Comparison of ENCODE assay signal across 33 cellular contexts in genomic region chr2:224276251-224276650, GRCh38.
DNase-seq lines count a peak whose midpoint lies in the region; ATAC-seq, FAIRE-seq and TF ChIP-seq lines count a peak whose summit lies in the region.
"Had no signal": no experiment of that assay in that cellular context is flagged by ENCODE, and none has a peak within 500 bp of the region (broad histone marks: within the 10 kb centered on the region; RNA-seq: fewer than 3 reads in every experiment).

No MANE protein-coding gene starts in this region.

- no peak for TF ChIP-seq RAD21 in HepG2 (CRISPR knock-in tag; IDR thresholded peaks at IDR 0.05)
- TF ChIP-seq RAD21 in IMR-90 (IDR thresholded peaks at IDR 0.05; ENCODE audit: low read length): no peak

- H3K79me1 ChIP-seq in IMR-90 (ENCODE audit: low read depth in 1 of 2, low read length in 2 of 2): no peaks in the 10 kb centered on the region

- no peak overlapping the region for H3K4me2 ChIP-seq in HepG2 (ENCODE audit: low read depth, low read length)
- no peak overlapping the region for H3K4me2 ChIP-seq in IMR-90 (ENCODE audit: low read depth, low read length)
- H3K4me2 ChIP-seq: A549; BLaER1; BLaER1 treated with 17β-estradiol and CSF1 and Interleukin-3, amounts not matched to agents 10 nM and 100 nM had no signal

- H4K20me1 ChIP-seq in HepG2 (ENCODE audit: insufficient read depth, low read length): no peaks in the 10 kb centered on the region
- H4K20me1 ChIP-seq in IMR-90 (ENCODE audit: insufficient read depth, low read length): no peaks in the 10 kb centered on the region
- H4K20me1 ChIP-seq: BLaER1; BLaER1 treated with 17β-estradiol and CSF1 and Interleukin-3, amounts not matched to agents 10 nM and 100 nM had no signal

- H2BK20ac ChIP-seq in IMR-90 (ENCODE audit: low read depth, low read length): no peak overlapping the region

- no peak overlapping the region for H3K4me3 ChIP-seq in HepG2 (replicated peaks in 1 of 3; ENCODE audit: insufficient read depth in 1 of 3, low read depth in 2 of 3, low read length in 3 of 3)
- no peak overlapping the region for H3K4me3 ChIP-seq in right lobe of liver
- H3K4me3 ChIP-seq in IMR-90 (ENCODE audit: insufficient read depth, low read depth, low read length): no peak overlapping the region
- H3K4me3 ChIP-seq: A549; BLaER1; BLaER1 treated with 17β-estradiol and CSF1 and Interleukin-3, amounts not matched to agents 10 nM and 100 nM had no signal

- TF ChIP-seq POLR2A in HepG2 (IDR thresholded peaks at IDR 0.05; ENCODE audit: insufficient read depth in 1 of 2, low read depth in 2 of 2, low read length in 2 of 2) (no peak), right lobe of liver (IDR thresholded peaks at IDR 0.05) (no peak), IMR-90 (IDR thresholded peaks at IDR 0.05; ENCODE audit: low read depth, low read length) (no peak)

- no peaks in the 10 kb centered on the region for H3K79me2 ChIP-seq in HepG2 (ENCODE audit: insufficient read depth, low read length)

- no peaks in the 10 kb centered on the region for H3K9me3 Mint-ChIP-seq in activated naive CD4-positive, alpha-beta T cell treated with anti-CD3 and anti-CD28 coated beads, Interleukin-2, amount 50 U/mL, for 72 hours
- H3K9me3 Mint-ChIP-seq: CD14-positive monocyte; CD4-positive, alpha-beta memory T cell; CD4-positive, alpha-beta T cell; CD4-positive, CD25-positive, alpha-beta regulatory T cell; CD8-positive, alpha-beta memory T cell; CD8-positive, alpha-beta T cell had no signal

- no peak for TF ChIP-seq CTCF in HepG2 (CRISPR knock-in tag; IDR thresholded peaks at IDR 0.05)
- TF ChIP-seq CTCF in right lobe of liver (IDR thresholded peaks at IDR 0.05): no peak
- no peak for TF ChIP-seq CTCF in IMR-90 (conservative IDR thresholded peaks at IDR 0.05; ENCODE audit: low read depth, low read length)

- no peak overlapping the region for H3K56ac ChIP-seq in IMR-90 (ENCODE audit: extremely low read depth, insufficient read depth, low read length)

- no peak overlapping the region for H2BK15ac ChIP-seq in IMR-90 (ENCODE audit: low read depth, low read length)

- TF ChIP-seq EP300 in HepG2 (IDR thresholded peaks at IDR 0.05; ENCODE audit: low read depth in 2 of 2, low read length in 2 of 2) (no peak), HepG2 (CRISPR knock-in tag; IDR thresholded peaks at IDR 0.05; ENCODE audit: borderline replicate concordance) (no peak)

- H2BK120ac ChIP-seq in IMR-90 (ENCODE audit: low read depth, low read length): no peak overlapping the region

- no peak for FAIRE-seq in HepG2 (lab: Jason Lieb, UNC)
- FAIRE-seq: A204.1, A549, D721Med had no signal

- no peak overlapping the region for H4K5ac ChIP-seq in IMR-90 (ENCODE audit: low read depth, low read length)

- no peak overlapping the region for H3K27ac Mint-ChIP-seq in activated naive CD4-positive, alpha-beta T cell treated with anti-CD3 and anti-CD28 coated beads, Interleukin-2, amount 50 U/mL, for 72 hours
- H3K27ac Mint-ChIP-seq: B cell; CD14-positive monocyte; CD4-positive, alpha-beta memory T cell; CD4-positive, alpha-beta T cell; CD4-positive, CD25-positive, alpha-beta regulatory T cell; CD8-positive, alpha-beta memory T cell; CD8-positive, alpha-beta T cell had no signal

- no peak overlapping the region for H3K18ac ChIP-seq in IMR-90 (ENCODE audit: low read depth, low read length)

- H3K27me3 ChIP-seq in HepG2 (ENCODE audit: control insufficient read depth in 1 of 2, insufficient read depth in 2 of 2, low read length in 2 of 2) (no peaks in the 10 kb centered on the region), right lobe of liver (no peaks in the 10 kb centered on the region), IMR-90 (ENCODE audit: control insufficient read depth, insufficient read depth, low read length) (peaks cover 2% of the 10 kb centered on the region; the same call in 1 of the 2 replicates)
- H3K27me3 ChIP-seq: BLaER1; BLaER1 treated with 17β-estradiol and CSF1 and Interleukin-3, amounts not matched to agents 10 nM and 100 nM had no signal

- H2AFZ ChIP-seq in HepG2 (ENCODE audit: low read length) (no peak overlapping the region), IMR-90 (replicated peaks; ENCODE audit: low read length, poor library complexity) (no peak overlapping the region)

- H3K36me3 Mint-ChIP-seq in activated naive CD4-positive, alpha-beta T cell treated with anti-CD3 and anti-CD28 coated beads, Interleukin-2, amount 50 U/mL, for 72 hours: no peaks in the 10 kb centered on the region
- H3K36me3 Mint-ChIP-seq: CD14-positive monocyte; CD4-positive, alpha-beta memory T cell; CD4-positive, CD25-positive, alpha-beta regulatory T cell; CD8-positive, alpha-beta memory T cell; CD8-positive, alpha-beta T cell had no signal

- no peak overlapping the region for H2BK5ac ChIP-seq in IMR-90 (ENCODE audit: low read depth, low read length, poor library complexity, severe bottlenecking)

- H3K14ac ChIP-seq in IMR-90 (replicated peaks; ENCODE audit: low read depth, low read length): no peak overlapping the region

- no peak overlapping the region for H3K23ac ChIP-seq in IMR-90 (ENCODE audit: low read depth, low read length)

- DNase-seq in HepG2 (ENCODE audit: low spot score): no peak
- no peak for DNase-seq in right lobe of liver
- no peak for DNase-seq in IMR-90
- DNase-seq in activated naive CD4-positive, alpha-beta T cell treated with anti-CD3 and anti-CD28 coated beads, Interleukin-2, amount 50 U/mL, for 72 hours (ENCODE audit: low spot score in 2 of 2): no peak
- DNase-seq: 8988T; ACHN; AML-193; BE2C; C1 segment of cervical spinal cord; Caco-2; Calu3; CD4-positive, alpha-beta memory T cell; CD4-positive, alpha-beta T cell; CD4-positive, CD25-positive, alpha-beta regulatory T cell; CD8-positive, alpha-beta memory T cell; CD8-positive, alpha-beta T cell; COR-L47; DMS 273 treated with DMSO at 0.1 percent for 48 hours; DMS153; DMS53; DMS79; DMS79 treated with DMSO at 0.1 percent for 48 hours; DND-41; EL had no signal

- H4K91ac ChIP-seq in IMR-90 (ENCODE audit: insufficient read depth, low read depth, low read length): no peak overlapping the region

- no peak overlapping the region for H3K27ac ChIP-seq in HepG2 (ENCODE audit: extremely low read length, insufficient read depth, low read length)
- H3K27ac ChIP-seq in right lobe of liver: no peak overlapping the region
- no peak overlapping the region for H3K27ac ChIP-seq in IMR-90 (ENCODE audit: insufficient read depth, low read length)
- H3K27ac ChIP-seq: 22Rv1; A549; BLaER1; BLaER1 treated with 17β-estradiol and CSF1 and Interleukin-3, amounts not matched to agents 10 nM and 100 nM; C4-2B had no signal

- H3K9ac ChIP-seq in HepG2 (ENCODE audit: insufficient read depth, low read depth, low read length) (no peak overlapping the region), IMR-90 (ENCODE audit: low read depth, low read length) (no peak overlapping the region)
- H3K9ac ChIP-seq: BLaER1; BLaER1 treated with 17β-estradiol and CSF1 and Interleukin-3, amounts not matched to agents 10 nM and 100 nM had no signal

- BruUV-seq in HepG2 (replicated peaks; lab: Mats Ljungman, UMichigan) (no TSS peak), IMR-90 (replicated peaks; lab: Mats Ljungman, UMichigan) (no TSS peak)

- intact Hi-C loops in HepG2 (cut with micrococcal nuclease; ENCODE audit: unreplicated experiment): loop anchor here (10.0 kb wide), 1 partner anchor 101 kb away; no protein-coding TSS in a partner anchor
- intact Hi-C loops in right lobe of liver (cut with DNase I): no loop called here
- intact Hi-C loops in IMR-90 (cut with micrococcal nuclease): loop anchor here (5.0 kb wide), 1 partner anchor 134 kb away; no protein-coding TSS in a partner anchor

- H2AK5ac ChIP-seq in IMR-90 (ENCODE audit: low read depth, low read length): 0 out of 2 replicates have a peak overlapping the region, but pooled peaks have one; percentile 5

- CTCF ChIA-PET in HepG2 (lab: Yijun Ruan, JAX; ENCODE audit: low intra/inter-chr PET ratio, low total read pairs) (no interaction called here), IMR-90 (lab: Yijun Ruan, JAX) (no interaction called here)

- peaks cover 23% of the 10 kb centered on the region for H3K4me1 ChIP-seq in HepG2 (ENCODE audit: insufficient read depth, low read length)
- H3K4me1 ChIP-seq in right lobe of liver: peaks cover 0 to 20% (median 3%) of the 10 kb centered on the region in 4 donors
- H3K4me1 ChIP-seq in IMR-90 (ENCODE audit: control insufficient read depth, insufficient read depth, low read length): no peaks in the 10 kb centered on the region
- H3K4me1 ChIP-seq: BE2C; BLaER1; BLaER1 treated with 17β-estradiol and CSF1 and Interleukin-3, amounts not matched to agents 10 nM and 100 nM had no signal

- POLR2A ChIA-PET in HepG2 (lab: Yijun Ruan, JAX) (no interaction called here), IMR-90 (lab: Charles Lee; ENCODE audit: unreplicated experiment) (no interaction called here)

- no peak for ATAC-seq in HepG2
- no peak for ATAC-seq in right lobe of liver
- no peak for ATAC-seq in IMR-90 (ENCODE audit: low read depth)
- ATAC-seq in activated naive CD4-positive, alpha-beta T cell treated with anti-CD3 and anti-CD28 coated beads, Interleukin-2, amount 50 U/mL, for 72 hours: no peak
- ATAC-seq: A549; CD8-positive, alpha-beta T cell had no signal

- no peaks in the 10 kb centered on the region for H3K36me3 ChIP-seq in HepG2 (replicated peaks in 1 of 2; ENCODE audit: control insufficient read depth in 1 of 2, insufficient read depth in 2 of 2, low read length in 2 of 2)
- no peaks in the 10 kb centered on the region for H3K36me3 ChIP-seq in right lobe of liver
- H3K36me3 ChIP-seq in IMR-90 (ENCODE audit: control insufficient read depth, insufficient read depth, low read length): no peaks in the 10 kb centered on the region
- H3K36me3 ChIP-seq: BE2C; BLaER1; BLaER1 treated with 17β-estradiol and CSF1 and Interleukin-3, amounts not matched to agents 10 nM and 100 nM had no signal

- H2AK9ac ChIP-seq in IMR-90 (replicated peaks; ENCODE audit: low read depth, low read length, poor library complexity): no peak overlapping the region

- H3K4ac ChIP-seq in IMR-90 (ENCODE audit: low read depth, low read length): no peak overlapping the region

- H3K9me3 ChIP-seq in HepG2 (ENCODE audit: low read length): no peaks in the 10 kb centered on the region
- H3K9me3 ChIP-seq in right lobe of liver: no peaks in the 10 kb centered on the region
- no peaks in the 10 kb centered on the region for H3K9me3 ChIP-seq in IMR-90 (ENCODE audit: control insufficient read depth, insufficient read depth, low read length)
- H3K9me3 ChIP-seq: A549; BE2C; BLaER1; BLaER1 treated with 17β-estradiol and CSF1 and Interleukin-3, amounts not matched to agents 10 nM and 100 nM; Caco-2 had no signal

- 0 out of 2 replicates have a peak, but pooled peaks cover 4% of the 10 kb centered on the region for H3K9me1 ChIP-seq in IMR-90 (ENCODE audit: insufficient read depth, low read length)

- dilution Hi-C loops in IMR-90 (cut with HindIII; ENCODE audit: low sequenced_read_pairs, unreplicated experiment): no loop called here

- H4K8ac ChIP-seq in IMR-90 (ENCODE audit: low read depth in 2 of 2, low read length in 2 of 2): no peak overlapping the region

- in situ Hi-C loops in HepG2 (cut with HindIII; ENCODE audit: extremely low pct_ligation_motif_present, low pct_unique_long_range_greater_than_20kb) (no loop called here), IMR-90 (cut with MboI; ENCODE audit: low sequenced_read_pairs) (no loop called here)

TF ChIP-seq in IMR-90, 13 proteins besides CTCF, POLR2A, EP300 and RAD21:
- no peak for TF ChIP-seq MAZ (IDR thresholded peaks at IDR 0.05; ENCODE audit: borderline replicate concordance, low read depth, low read length)
- no peak for TF ChIP-seq NFE2L2 (IDR thresholded peaks at IDR 0.05; ENCODE audit: low read depth, low read length)

Comparison
In these comparisons a context has a peak if more than half of its experiments do, and no peak if none do; other contexts are left out.
1. intact Hi-C loops: an anchor here in HepG2 (10.0 kb wide) and IMR-90 (5.0 kb wide); none called in right lobe of liver.